Comparison of ENCODE assay signal across 11 cellular contexts in the genomic region with DNA sequence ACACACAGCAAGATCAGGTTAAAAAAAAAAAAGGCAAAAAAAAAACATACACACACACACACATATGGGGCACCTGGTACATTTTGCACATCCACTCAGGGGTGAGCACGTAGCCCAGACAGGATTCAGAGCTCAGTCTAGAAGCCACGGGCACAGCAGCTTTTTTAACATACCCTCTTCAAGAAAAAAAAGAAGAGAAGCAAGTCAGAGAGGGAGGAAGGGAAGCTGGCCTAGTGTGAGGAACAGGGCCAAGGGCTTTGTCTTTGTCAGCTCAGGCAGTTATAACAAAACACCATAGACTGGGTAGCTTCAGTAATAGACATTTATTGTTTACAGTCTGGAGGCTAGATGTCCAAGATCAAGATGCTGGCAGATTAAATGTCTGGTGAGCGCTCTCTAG. TPM values are rescaled to one million over a fixed set of nuclear protein-coding genes. Genes with fewer than 3 reads are reported as not detected.
DNase-seq lines count a peak whose midpoint lies in the region; ATAC-seq and TF ChIP-seq lines count a peak whose summit lies in the region.
"Had no signal": no experiment of that assay in that cellular context is flagged by ENCODE, and none has a peak within 500 bp of the region (broad histone marks: within the 10 kb centered on the region; RNA-seq: fewer than 3 reads in every experiment).

No MANE protein-coding gene starts in this region.

- POLR2A ChIA-PET in activated B cell treated with CpG ODN at 0.5 μM for 24 hours (lab: Charles Lee): interaction anchor here (0.6 to 8.1 kb wide), 11 partner anchors 11 to 1541 kb away, joined by 3 to 110 read pairs (median 6); partner anchors contain the start of genes FAM32A and HSH2D

- H3K27ac ChIP-seq in thymus (ENCODE audit: low read depth): peak overlapping the region; percentile 37
- H3K27ac ChIP-seq: foreskin keratinocyte had no signal

- CTCF ChIA-PET in activated B cell treated with CpG ODN at 0.5 μM for 24 hours (lab: Charles Lee): interaction anchor here (1.0 to 3.0 kb wide), 3 partner anchors 10 to 108 kb away, joined by 4 to 9 read pairs (median 5); no protein-coding TSS in a partner anchor

- peak overlapping the region; percentile 59 for H3K27ac Mint-ChIP-seq in activated B cell treated with CpG ODN at 0.5 μM for 24 hours
- peak overlapping the region; percentile 86 to 94 (median 93) for H3K27ac Mint-ChIP-seq in immature natural killer cell

- no peak for TF ChIP-seq CTCF in activated B cell treated with CpG ODN at 0.5 μM for 24 hours (IDR thresholded peaks at IDR 0.05)

- H3K4me3 ChIP-seq in thymus (ENCODE audit: low read length): no peak overlapping the region

- WGBS in thymus: 39% methylated on average over 3 of the region's 3 CpGs

- no peaks in the 10 kb centered on the region for H3K36me3 ChIP-seq in thymus (ENCODE audit: control insufficient read depth, insufficient read depth)

- H3K4me1 ChIP-seq in thymus (ENCODE audit: control insufficient read depth, insufficient read depth, low read length): peaks cover 34% of the 10 kb centered on the region

- H3K27me3 ChIP-seq in thymus (ENCODE audit: control insufficient read depth, insufficient read depth): no peaks in the 10 kb centered on the region
- H3K27me3 ChIP-seq: foreskin keratinocyte had no signal

- no peaks in the 10 kb centered on the region for H3K9me3 ChIP-seq in thymus (ENCODE audit: control insufficient read depth)

- intact Hi-C loops in activated B cell treated with CpG ODN at 0.5 μM for 24 hours (cut with micrococcal nuclease): loop anchor here (10.0 kb wide), 2 partner anchors 239 to 251 kb away; partner anchors contain the start of gene KLF2

- ATAC-seq in activated B cell treated with CpG ODN at 0.5 μM for 24 hours (ENCODE audit: low read depth): no peak
- ATAC-seq: foreskin keratinocyte, Right ventricle myocardium inferior had no signal

- H3K36me3 Mint-ChIP-seq in activated B cell treated with CpG ODN at 0.5 μM for 24 hours (ENCODE audit: low read depth) (peaks cover 14% of the 10 kb centered on the region), immature natural killer cell (no peaks in the 10 kb centered on the region)

- peaks cover 34% of the 10 kb centered on the region for H3K4me1 Mint-ChIP-seq in activated B cell treated with CpG ODN at 0.5 μM for 24 hours
- H3K4me1 Mint-ChIP-seq in immature natural killer cell: peaks cover 36 to 43% of the 10 kb centered on the region in 2 donors

- H3K9me3 Mint-ChIP-seq in activated B cell treated with CpG ODN at 0.5 μM for 24 hours (no peaks in the 10 kb centered on the region), immature natural killer cell (no peaks in the 10 kb centered on the region)

- H3K4me3 Mint-ChIP-seq in activated B cell treated with CpG ODN at 0.5 μM for 24 hours: no peak overlapping the region
- H3K4me3 Mint-ChIP-seq in immature natural killer cell: peak overlapping the region in 3 of 5 donors; percentile 48 to 81 (median 51)

- H3K27me3 Mint-ChIP-seq in activated B cell treated with CpG ODN at 0.5 μM for 24 hours: no peaks in the 10 kb centered on the region
- peaks cover 2 to 23% (median 8%) of the 10 kb centered on the region in 3 donors for H3K27me3 Mint-ChIP-seq in immature natural killer cell (ENCODE audit: low read depth in 3 of 3)

- peak; percentile 56 for DNase-seq in activated effector memory CD4-positive, alpha-beta T cell treated with anti-CD3 and anti-CD28 coated beads, Interleukin-2, amount 50 U/mL, for 16 hours
- no peak for DNase-seq in activated effector memory CD4-positive, alpha-beta T cell treated with Interleukin-2 at 50 U/mL for 16 hours
- DNase-seq in activated B cell treated with CpG ODN at 0.5 μM for 24 hours (no peak), immature natural killer cell (no peak), GM03348 (ENCODE audit: low spot score) (no peak), middle frontal gyrus (ENCODE audit: extremely low spot score, low spot score) (no peak), NCI-H187 treated with DMSO at 0.1 percent for 48 hours (lab: John Stamatoyannopoulos, UW) (no peak)
- DNase-seq: foreskin keratinocyte, Karpas-422 had no signal

RNA-seq across cellular contexts. Expression of gene TPM4, which starts 2.3 kb away (rescaled TPM):
- 238 and 257 TPM in 2 replicates for total RNA-seq in activated B cell treated with CpG ODN at 0.5 μM for 24 hours
- polyA plus RNA-seq in immature natural killer cell: 100 to 1,000 TPM; 106 to 193 (median 107) TPM
- polyA plus RNA-seq in thymus: 253 TPM

RNA-seq across cellular contexts. Expression of gene RAB8A, which starts 37.7 kb away (rescaled TPM):
- total RNA-seq in activated B cell treated with CpG ODN at 0.5 μM for 24 hours: 157 and 171 TPM in 2 replicates
- polyA plus RNA-seq in immature natural killer cell (100 to 1,000 TPM; 110 to 184 (median 126) TPM), thymus (32.8 TPM)
